1 cellular context compared by ENCODE assay signal in genomic region chr16:89197633-89198416, GRCh38.
TF ChIP-seq lines count a peak whose summit lies in the region.

No MANE protein-coding gene starts in this region.

TF ChIP-seq in K562, 482 proteins besides CTCF, POLR2A, EP300 and RAD21:
- peak; percentile 46 for TF ChIP-seq ZFP36 (IDR thresholded peaks at IDR 0.05; ENCODE audit: low read depth, low read length, partially characterized antibody)
- TF ChIP-seq ZNF354B (CRISPR knock-in tag; IDR thresholded peaks at IDR 0.05) = no peak
- no peak for TF ChIP-seq STAG1 (CRISPR knock-in tag; IDR thresholded peaks at IDR 0.05; ENCODE audit: borderline replicate concordance)
- no peak for TF ChIP-seq FOXM1 (IDR thresholded peaks at IDR 0.05; ENCODE audit: low read depth)
- TF ChIP-seq FOXM1 (CRISPR knock-in tag; IDR thresholded peaks at IDR 0.05; ENCODE audit: low read depth) = no peak
- TF ChIP-seq MYC (IDR thresholded peaks at IDR 0.05; ENCODE audit: low read depth, low read length) = no peak
- TF ChIP-seq MYC (CRISPR knock-in tag; IDR thresholded peaks at IDR 0.05; ENCODE audit: borderline replicate concordance, low read depth) = no peak
- TF ChIP-seq KDM5B (IDR thresholded peaks at IDR 0.05; ENCODE audit: insufficient replicate concordance, low read depth, low read length) = peak; percentile 34
- TF ChIP-seq DIDO1 (tag; IDR thresholded peaks at IDR 0.05; ENCODE audit: low read depth) = no peak
